In genomic region chr6:25223421-25224052, GRCh38 we compare ENCODE assay signal across 8 cellular contexts. TPM values are rescaled to one million over a fixed set of nuclear protein-coding genes. Genes with fewer than 3 reads are reported as not detected.
DNase-seq lines count a peak whose midpoint lies in the region; ATAC-seq and TF ChIP-seq lines count a peak whose summit lies in the region.

No MANE protein-coding gene starts in this region.

- no peaks in the 10 kb centered on the region for H3K36me3 ChIP-seq in BE2C
- no peaks in the 10 kb centered on the region for H3K36me3 ChIP-seq in HAP-1 (replicated peaks)

- H3K4me1 ChIP-seq in BE2C (peaks cover 50% of the 10 kb centered on the region), HAP-1 (peaks cover 4% of the 10 kb centered on the region)

- H3K4me3 ChIP-seq in BE2C (ENCODE audit: low read depth, low read length): peak overlapping the region; percentile 51
- H3K4me3 ChIP-seq in HAP-1: no peak overlapping the region

- peak; percentile 96 for TF ChIP-seq CTCF in BE2C (IDR thresholded peaks at IDR 0.05; ENCODE audit: low read depth, low read length)

- DNase-seq in BE2C (peak; percentile 72), HAP-1 (ENCODE audit: low spot score in 2 of 2) (peak; percentile 59 to 80), NCI-H226 (peak; percentile 32), left lobe of liver (ENCODE audit: low spot score) (peak; percentile 61)
- DNase-seq in activated CD4-positive, CD25-positive, alpha-beta regulatory T cell treated with anti-CD3 and anti-CD28 coated beads, Interleukin-2, amount 50 U/mL, for 16 hours (ENCODE audit: low read depth, low spot score): peak; percentile 25
- peak; percentile 37 for DNase-seq in central memory CD4-positive, alpha-beta T cell
- peak; percentile 69 for DNase-seq in stimulated activated CD4-positive, alpha-beta T cell treated with anti-CD3 and anti-CD28 coated beads, Interleukin-4, amount 100 ng/mL, for 24 hours

- no peaks in the 10 kb centered on the region for H3K9me3 ChIP-seq in BE2C
- no peaks in the 10 kb centered on the region for H3K9me3 ChIP-seq in HAP-1

- H3K27me3 ChIP-seq in BE2C (no peaks in the 10 kb centered on the region), HAP-1 (ENCODE audit: low read depth) (no peaks in the 10 kb centered on the region; the same call in 1 of the 2 replicates)

- in situ Hi-C loops in HAP-1 (cut with MboI; ENCODE audit: low sequenced_read_pairs): no loop called here

- ATAC-seq in left lobe of liver (peak; percentile 90), HG03378 (IDR thresholded peaks at IDR 0.05; ENCODE audit: unreplicated experiment) (no peak)

RNA-seq across cellular contexts. Expression of gene CARMIL1, which starts 55.6 kb away (rescaled TPM):
- polyA plus RNA-seq in BE2C (2012; ENCODE audit: insufficient read depth, insufficient read length, low read depth): 6.3 TPM
- 4.0 TPM for total RNA-seq in left lobe of liver
